13 cellular contexts compared by ENCODE assay signal in the genomic region with DNA sequence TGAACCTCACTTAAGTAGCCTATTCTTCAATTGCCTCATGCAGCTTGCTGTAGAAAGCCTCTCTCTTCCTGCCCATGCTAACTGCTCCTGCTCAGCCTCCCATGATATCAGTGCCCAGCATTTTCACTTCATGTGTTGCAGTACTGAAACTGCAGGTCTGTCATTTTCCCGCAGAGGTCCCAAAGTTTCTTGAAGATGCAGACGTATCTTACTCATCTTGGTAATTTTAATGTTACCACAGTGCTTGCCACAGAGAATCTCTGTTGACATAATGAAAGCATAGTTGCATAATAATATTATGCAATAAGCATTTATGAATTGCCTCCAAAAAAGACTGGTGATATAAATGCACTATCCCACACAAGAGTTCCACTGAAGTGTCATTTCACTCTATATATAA.
A peak's percentile ranks its signal among the peaks of the same experiment; 100 is the strongest.
DNase-seq lines count a peak whose midpoint lies in the region; ATAC-seq and TF ChIP-seq lines count a peak whose summit lies in the region.
"Had no signal": no experiment of that assay in that cellular context is flagged by ENCODE, and none has a peak within 500 bp of the region (broad histone marks: within the 10 kb centered on the region; RNA-seq: fewer than 3 reads in every experiment).

No MANE protein-coding gene starts in this region.

- no peaks in the 10 kb centered on the region for H3K9me3 ChIP-seq in subcutaneous abdominal adipose tissue (ENCODE audit: control insufficient read depth in 5 of 5, low read length in 5 of 5)
- H3K9me3 ChIP-seq: HAP-1 had no signal

- H3K4me3 ChIP-seq in fibroblast of villous mesenchyme (ENCODE audit: low read depth, low read length) (no peak overlapping the region), subcutaneous abdominal adipose tissue (ENCODE audit: low read depth in 1 of 5, low read length in 5 of 5) (no peak overlapping the region)
- H3K4me3 ChIP-seq: HAP-1 had no signal

- ATAC-seq in Right ventricle myocardium superior (ENCODE audit: poor library complexity) (peak; percentile 81), GM18511 (IDR thresholded peaks at IDR 0.05; ENCODE audit: unreplicated experiment) (no peak)
- ATAC-seq: activated CD8-positive, alpha-beta T cell treated with anti-CD3 and anti-CD28 coated beads for 36 hours had no signal

- no peaks in the 10 kb centered on the region for H3K36me3 ChIP-seq in subcutaneous abdominal adipose tissue (ENCODE audit: control insufficient read depth in 5 of 5, insufficient read depth in 5 of 5, low read length in 5 of 5)
- H3K36me3 ChIP-seq: HAP-1 had no signal

- no peak for TF ChIP-seq CTCF in fibroblast of villous mesenchyme (IDR thresholded peaks at IDR 0.05; ENCODE audit: insufficient read depth, low read depth, low read length)

- H3K27me3 ChIP-seq in subcutaneous abdominal adipose tissue (ENCODE audit: control insufficient read depth in 5 of 5, insufficient read depth in 4 of 5, low read length in 5 of 5) = no peaks in the 10 kb centered on the region

- H3K9ac ChIP-seq in subcutaneous abdominal adipose tissue (ENCODE audit: low read length in 5 of 5) = no peak overlapping the region

- intact Hi-C loops in Right ventricle myocardium superior (cut with DNase I) (no loop called here), cardiac septum (cut with DNase I) (no loop called here)

- H3K4me1 ChIP-seq in subcutaneous abdominal adipose tissue (ENCODE audit: control insufficient read depth in 5 of 5, insufficient read depth in 5 of 5, low read length in 5 of 5) = peaks cover 3 to 47% (median 25%) of the 10 kb centered on the region in 5 donors
- H3K4me1 ChIP-seq: HAP-1 had no signal

- H3K27ac ChIP-seq in subcutaneous abdominal adipose tissue (ENCODE audit: low read depth, low read length) = peak overlapping the region; percentile 79
- H3K27ac ChIP-seq: RWPE1 had no signal

- no peak for DNase-seq in Right ventricle myocardium superior
- no peak for DNase-seq in cardiac septum (ENCODE audit: low spot score)
- peak; percentile 99 for DNase-seq in NOMO-1 treated with DMSO at 0.1 percent for 48 hours (lab: John Stamatoyannopoulos, UW; ENCODE audit: unreplicated experiment)
- peak; percentile 4 for DNase-seq in fibroblast of villous mesenchyme (ENCODE audit: low read depth)
- DNase-seq in activated effector memory CD4-positive, alpha-beta T cell treated with Interleukin-2 at 50 U/mL for 16 hours = no peak
- no peak for DNase-seq in DMS114 treated with DMSO at 0.1 percent for 48 hours (lab: John Stamatoyannopoulos, UW; ENCODE audit: unreplicated experiment)
- DNase-seq: activated CD8-positive, alpha-beta T cell treated with anti-CD3 and anti-CD28 coated beads for 36 hours; NCI-H1105 treated with DMSO at 0.1 percent for 48 hours; T-helper 9 cell had no signal

Comparison
In these comparisons a context has a peak if more than half of its experiments do, and no peak if none do; other contexts are left out.
1. DNase-seq: peak in NOMO-1 treated with DMSO at 0.1 percent for 48 hours (single experiment) and fibroblast of villous mesenchyme (single experiment); none in Right ventricle myocardium superior (single experiment), cardiac septum (single experiment), activated effector memory CD4-positive, alpha-beta T cell treated with Interleukin-2 at 50 U/mL for 16 hours (single experiment) and DMS114 treated with DMSO at 0.1 percent for 48 hours (single experiment).